Comparison of ENCODE assay signal across 8 cellular contexts in genomic region chr12:66776974-66777373, GRCh38.
A peak's percentile ranks its signal among the peaks of the same experiment; 100 is the strongest.
DNase-seq lines count a peak whose midpoint lies in the region; ATAC-seq and TF ChIP-seq lines count a peak whose summit lies in the region.

No MANE protein-coding gene starts in this region.

- TF ChIP-seq POLR2A in testis (IDR thresholded peaks at IDR 0.05) = no peak
- TF ChIP-seq POLR2A in body of pancreas (IDR thresholded peaks at IDR 0.05) = no peak

- H3K36me3 ChIP-seq in testis (ENCODE audit: low read depth, missing control alignments) (no peaks in the 10 kb centered on the region), body of pancreas (replicated peaks in 1 of 2; ENCODE audit: insufficient read depth in 1 of 2, low read depth in 2 of 2) (no peaks in the 10 kb centered on the region)

- no peaks in the 10 kb centered on the region for H3K9me3 ChIP-seq in testis
- no peaks in the 10 kb centered on the region for H3K9me3 ChIP-seq in body of pancreas

- H3K27me3 ChIP-seq in testis (no peaks in the 10 kb centered on the region), body of pancreas (no peaks in the 10 kb centered on the region)

- intact Hi-C loops in testis (cut with DNase I; ENCODE audit: low total_unique reads) = no loop called here
- intact Hi-C loops in body of pancreas (cut with DNase I) = no loop called here

- ATAC-seq in HG03196 (IDR thresholded peaks at IDR 0.05; ENCODE audit: unreplicated experiment) (peak; percentile 98), body of pancreas (no peak)

- TF ChIP-seq CTCF in testis (IDR thresholded peaks at IDR 0.05) (no peak), body of pancreas (IDR thresholded peaks at IDR 0.05) (no peak)

- H3K4me3 ChIP-seq in testis (no peak overlapping the region), body of pancreas (no peak overlapping the region)

- H3K4me1 ChIP-seq in testis (peaks cover 9% of the 10 kb centered on the region), body of pancreas (no peaks in the 10 kb centered on the region)

- no peak overlapping the region for H3K27ac ChIP-seq in testis
- H3K27ac ChIP-seq in body of pancreas = no peak overlapping the region

- DNase-seq in activated gamma-delta T cell treated with Interleukin-2 at 50 U/mL for 16 hours (peak; percentile 44), activated gamma-delta T cell (lab: John Stamatoyannopoulos, UW) (no peak), testis (peak; percentile 88), AG08396 (ENCODE audit: low spot score) (no peak), body of pancreas (no peak), GF-D8 (lab: John Stamatoyannopoulos, UW) (no peak)
- DNase-seq in activated naive CD4-positive, alpha-beta T cell treated with anti-CD3 and anti-CD28 coated beads, Interleukin-2, amount 50 U/mL, for 16 hours = peak; percentile 29

- WGBS in testis, 2 donors = 56 to 61% methylated on average over 2 of the region's 2 CpGs
- WGBS in body of pancreas, 2 donors = 73 to 82% methylated on average over 2 of the region's 2 CpGs

Comparison
In these comparisons a context has a peak if more than half of its experiments do, and no peak if none do; other contexts are left out.
1. DNase-seq: peak in activated gamma-delta T cell treated with Interleukin-2 at 50 U/mL for 16 hours (single experiment), activated naive CD4-positive, alpha-beta T cell treated with anti-CD3 and anti-CD28 coated beads, Interleukin-2, amount 50 U/mL, for 16 hours (single experiment) and testis (single experiment); none in activated gamma-delta T cell (single experiment), AG08396 (single experiment), body of pancreas (0 of 4) and GF-D8 (single experiment).